Comparison of ENCODE assay signal across 25 cellular contexts in genomic region chr2:134337617-134338016, GRCh38.
DNase-seq lines count a peak whose midpoint lies in the region; ATAC-seq and TF ChIP-seq lines count a peak whose summit lies in the region.
"Had no signal": no experiment of that assay in that cellular context is flagged by ENCODE, and none has a peak within 500 bp of the region (broad histone marks: within the 10 kb centered on the region; RNA-seq: fewer than 3 reads in every experiment).

No MANE protein-coding gene starts in this region.

- peak overlapping the region; percentile 71 for H3K27ac Mint-ChIP-seq in activated B cell treated with CpG ODN at 0.5 μM for 24 hours

- H3K4me1 Mint-ChIP-seq in activated B cell treated with CpG ODN at 0.5 μM for 24 hours: peaks cover 71% of the 10 kb centered on the region

- TF ChIP-seq CTCF in activated B cell treated with CpG ODN at 0.5 μM for 24 hours (IDR thresholded peaks at IDR 0.05): no peak

- no peaks in the 10 kb centered on the region for H3K27me3 ChIP-seq in layer of hippocampus (ENCODE audit: control insufficient read depth, insufficient read depth, low read length)

- no peaks in the 10 kb centered on the region for H3K27me3 Mint-ChIP-seq in activated B cell treated with CpG ODN at 0.5 μM for 24 hours

- CTCF ChIA-PET in activated B cell treated with CpG ODN at 0.5 μM for 24 hours (lab: Charles Lee): interaction anchor here (1.4 to 2.2 kb wide), 3 partner anchors 10 to 217 kb away, joined by 3 to 12 read pairs (median 8); no protein-coding TSS in a partner anchor

- POLR2A ChIA-PET in activated B cell treated with CpG ODN at 0.5 μM for 24 hours (lab: Charles Lee): interaction anchor here (1.0 kb wide), 1 partner anchor 217 kb away, joined by 4 read pairs; no protein-coding TSS in a partner anchor

- DNase-seq in CD1c-positive myeloid dendritic cell (ENCODE audit: extremely low spot score) (peak; percentile 20), activated B cell treated with CpG ODN at 0.5 μM for 24 hours (no peak), pons (ENCODE audit: low spot score) (peak; percentile 81), GOT3 (lab: John Stamatoyannopoulos, UW) (no peak), COLO668 (lab: John Stamatoyannopoulos, UW; ENCODE audit: unreplicated experiment) (no peak)
- DNase-seq: DMS79 treated with DMSO at 0.1 percent for 48 hours; H7; NCI-H1048; NCI-H1436 treated with DMSO at 0.1 percent for 48 hours; NCI-H2029; NCI-H2171; NCI-H510A; NCI-H748 treated with DMSO at 0.1 percent for 48 hours; NK-92 treated with Interleukin-12 subunit alpha and Interleukin-12 subunit beta, amount 100 ng/mL, for 24 hours; PC-3; RPMI8226; SIG-M5 had no signal

- intact Hi-C loops in activated B cell treated with CpG ODN at 0.5 μM for 24 hours (cut with micrococcal nuclease): loop anchor here (2.0 to 5.0 kb wide), 4 partner anchors 15 to 220 kb away; no protein-coding TSS in a partner anchor

- no peak overlapping the region for H3K4me3 Mint-ChIP-seq in activated B cell treated with CpG ODN at 0.5 μM for 24 hours

- no peaks in the 10 kb centered on the region for H3K9me3 Mint-ChIP-seq in activated B cell treated with CpG ODN at 0.5 μM for 24 hours

- H3K27ac ChIP-seq in layer of hippocampus (ENCODE audit: low read depth, low read length): peak overlapping the region; percentile 40
- H3K27ac ChIP-seq: A549, C4-2B, HL-60, KMS-11 had no signal

- peaks cover 65% of the 10 kb centered on the region for H3K36me3 Mint-ChIP-seq in activated B cell treated with CpG ODN at 0.5 μM for 24 hours (ENCODE audit: low read depth)

- ATAC-seq in activated B cell treated with CpG ODN at 0.5 μM for 24 hours (ENCODE audit: low read depth): no peak
- no peak for ATAC-seq in GM21381 (IDR thresholded peaks at IDR 0.05; ENCODE audit: unreplicated experiment)
- ATAC-seq in HG03097 (IDR thresholded peaks at IDR 0.05; ENCODE audit: low FRiP score, unreplicated experiment): no peak
- ATAC-seq: A549, PC-3, SK-N-SH treated with all-trans-retinoic acid at 6 μM for 48 hours had no signal

Comparison
In these comparisons a context has a peak if more than half of its experiments do, and no peak if none do; other contexts are left out.
1. DNase-seq: peak in CD1c-positive myeloid dendritic cell (single experiment) and pons (single experiment); none in activated B cell treated with CpG ODN at 0.5 μM for 24 hours (single experiment), GOT3 (single experiment) and COLO668 (single experiment).